ENCODE assay signal across 9 cellular contexts in the genomic region with DNA sequence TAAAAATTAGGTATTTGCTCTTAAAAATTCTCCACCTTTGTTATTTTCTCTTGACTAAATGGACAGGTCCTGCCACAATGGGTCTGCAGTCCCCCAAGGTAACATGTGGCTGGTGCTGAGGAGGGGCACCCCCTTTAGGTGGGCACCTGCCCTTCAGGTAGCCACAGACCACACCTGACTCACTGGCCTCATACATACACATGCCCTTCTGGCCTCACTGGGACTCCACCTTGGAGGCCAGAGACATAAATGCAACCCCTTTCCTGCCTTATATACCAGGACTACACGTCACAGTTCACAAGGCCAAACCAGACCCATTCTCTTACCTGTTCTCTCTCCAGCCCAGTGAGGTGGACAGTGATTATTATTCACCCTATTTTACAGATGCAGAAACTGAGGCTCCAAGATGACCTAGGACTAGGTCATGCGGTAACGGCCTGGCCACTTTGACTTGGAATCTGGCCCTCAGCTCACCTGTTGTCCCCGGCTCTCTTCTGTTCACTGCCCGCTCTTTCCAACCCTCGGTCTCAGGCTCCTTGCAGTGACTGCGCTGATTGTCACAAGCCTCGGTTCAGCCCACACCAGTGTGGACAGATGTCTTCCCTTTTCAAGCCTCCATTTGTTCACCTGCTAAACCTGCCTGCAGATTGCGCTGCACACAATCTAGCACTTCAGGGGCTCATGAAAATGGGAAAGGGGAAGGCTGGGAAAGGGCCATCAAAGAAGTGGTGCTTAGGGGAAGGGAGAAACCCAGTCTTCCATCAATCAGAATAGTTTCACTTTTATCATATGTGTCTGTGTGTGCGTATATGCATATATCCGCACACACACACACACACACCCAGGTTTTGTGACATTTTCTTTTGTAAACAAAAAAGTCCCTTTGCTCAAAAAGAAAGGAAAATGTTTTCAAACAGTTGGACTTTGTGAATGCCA.
A peak's percentile ranks its signal among the peaks of the same experiment; 100 is the strongest.
DNase-seq lines count a peak whose midpoint lies in the region; ATAC-seq and TF ChIP-seq lines count a peak whose summit lies in the region.
"Had no signal": no experiment of that assay in that cellular context is flagged by ENCODE, and none has a peak within 500 bp of the region (broad histone marks: within the 10 kb centered on the region; RNA-seq: fewer than 3 reads in every experiment).

No MANE protein-coding gene starts in this region.

- peak overlapping the region; percentile 31 to 83 (median 74) for H3K4me3 Mint-ChIP-seq in CD4-positive, CD25-positive, alpha-beta regulatory T cell
- no peak overlapping the region for H3K4me3 Mint-ChIP-seq in Calu3 (ENCODE audit: low read depth, unreplicated experiment)

- H3K36me3 Mint-ChIP-seq in CD4-positive, CD25-positive, alpha-beta regulatory T cell = peaks cover 3% of the 10 kb centered on the region
- no peaks in the 10 kb centered on the region for H3K36me3 Mint-ChIP-seq in Calu3 (ENCODE audit: insufficient read depth, unreplicated experiment)

- intact Hi-C loops in Calu3 (cut with micrococcal nuclease; ENCODE audit: unreplicated experiment) = loop anchor here (10.0 kb wide), 1 partner anchor 614 kb away; no protein-coding TSS in a partner anchor

- H3K36me3 ChIP-seq in CD4-positive, CD25-positive, alpha-beta regulatory T cell (ENCODE audit: control insufficient read depth, insufficient read depth, low read length) = no peaks in the 10 kb centered on the region
- H3K36me3 ChIP-seq in KOPT-K1 (ENCODE audit: insufficient read depth, low read length) (no peaks in the 10 kb centered on the region), suprapubic skin (no peaks in the 10 kb centered on the region)

- no peak for DNase-seq in CD4-positive, CD25-positive, alpha-beta regulatory T cell
- DNase-seq in NCI-H2196 treated with DMSO at 0.1 percent for 48 hours (lab: John Stamatoyannopoulos, UW; ENCODE audit: unreplicated experiment) (no peak), suprapubic skin (ENCODE audit: low spot score in 2 of 2) (no peak), Calu3 (no peak), NCI-H2107 (lab: John Stamatoyannopoulos, UW) (no peak)
- DNase-seq: testis had no signal

- TF ChIP-seq CTCF in suprapubic skin (IDR thresholded peaks at IDR 0.05) (no peak), Calu3 (IDR thresholded peaks at IDR 0.05; ENCODE audit: unreplicated experiment) (no peak)

- peak; percentile 35 to 47 for ATAC-seq in CD4-positive, CD25-positive, alpha-beta regulatory T cell (ENCODE audit: low read depth in 2 of 2)
- peak; percentile 32 for ATAC-seq in GM21515 (IDR thresholded peaks at IDR 0.05; ENCODE audit: unreplicated experiment)
- peak; percentile 7 for ATAC-seq in esophagus mucosa

- H3K9me3 Mint-ChIP-seq in CD4-positive, CD25-positive, alpha-beta regulatory T cell = peaks cover 0 to 13% (median 4%) of the 10 kb centered on the region in 7 donors
- peaks cover 3% of the 10 kb centered on the region for H3K9me3 Mint-ChIP-seq in Calu3 (ENCODE audit: low read depth, unreplicated experiment)

- no peak for TF ChIP-seq POLR2A in suprapubic skin (IDR thresholded peaks at IDR 0.05)

- H3K4me1 Mint-ChIP-seq in CD4-positive, CD25-positive, alpha-beta regulatory T cell = peaks cover 12 to 46% (median 30%) of the 10 kb centered on the region in 4 donors
- peaks cover 32% of the 10 kb centered on the region for H3K4me1 Mint-ChIP-seq in Calu3 (ENCODE audit: low read depth, unreplicated experiment)

- H3K27me3 ChIP-seq in CD4-positive, CD25-positive, alpha-beta regulatory T cell (ENCODE audit: control insufficient read depth, insufficient read depth, low read length) = no peaks in the 10 kb centered on the region
- no peaks in the 10 kb centered on the region for H3K27me3 ChIP-seq in suprapubic skin
- H3K27me3 ChIP-seq: testis had no signal

- H3K27ac Mint-ChIP-seq in CD4-positive, CD25-positive, alpha-beta regulatory T cell = peak overlapping the region; percentile 96 to 99 (median 98)
- H3K27ac Mint-ChIP-seq in Calu3 (ENCODE audit: unreplicated experiment) = no peak overlapping the region

- peaks cover 25% of the 10 kb centered on the region for H3K4me1 ChIP-seq in CD4-positive, CD25-positive, alpha-beta regulatory T cell (ENCODE audit: control insufficient read depth, insufficient read depth, low read length, poor library complexity, severe bottlenecking)
- peaks cover 12% of the 10 kb centered on the region for H3K4me1 ChIP-seq in suprapubic skin
- H3K4me1 ChIP-seq: testis had no signal

- no peak for TF ChIP-seq EP300 in suprapubic skin (IDR thresholded peaks at IDR 0.05)

- WGBS in suprapubic skin = 92% methylated on average over 11 of the region's 11 CpGs

- CTCF ChIA-PET in Calu3 (lab: Charles Lee) = interaction anchor here (1.3 kb wide), 1 partner anchor 9 kb away, joined by 8 read pairs; no protein-coding TSS in a partner anchor

- peak overlapping the region; percentile 79 for H3K27ac ChIP-seq in CD4-positive, CD25-positive, alpha-beta regulatory T cell (ENCODE audit: insufficient read depth, low read length, poor library complexity, severe bottlenecking)
- H3K27ac ChIP-seq in KOPT-K1 (ENCODE audit: low read depth, low read length, poor library complexity, severe bottlenecking) (peak overlapping the region; percentile 16), suprapubic skin (no peak overlapping the region)
- H3K27ac ChIP-seq: testis had no signal

- no peaks in the 10 kb centered on the region for H3K27me3 Mint-ChIP-seq in CD4-positive, CD25-positive, alpha-beta regulatory T cell
- H3K27me3 Mint-ChIP-seq in Calu3 (ENCODE audit: unreplicated experiment) = no peaks in the 10 kb centered on the region

- H3K4me3 ChIP-seq in CD4-positive, CD25-positive, alpha-beta regulatory T cell (ENCODE audit: low read depth, low read length) = peak overlapping the region; percentile 74
- H3K4me3 ChIP-seq in suprapubic skin = no peak overlapping the region
- H3K4me3 ChIP-seq: testis had no signal

- H3K9me3 ChIP-seq in CD4-positive, CD25-positive, alpha-beta regulatory T cell (ENCODE audit: control insufficient read depth in 2 of 2, low read length in 2 of 2) = peaks cover 6 to 7% of the 10 kb centered on the region in 2 experiments
- no peaks in the 10 kb centered on the region for H3K9me3 ChIP-seq in KOPT-K1 (ENCODE audit: insufficient read depth, low read length, poor library complexity, severe bottlenecking)
- no peaks in the 10 kb centered on the region for H3K9me3 ChIP-seq in suprapubic skin
- H3K9me3 ChIP-seq: testis had no signal

- BruUV-seq in Calu3 (replicated peaks; lab: Mats Ljungman, UMichigan) = no TSS peak
